9 cellular contexts compared by ENCODE assay signal in genomic region chr6:111750753-111751684, GRCh38.
DNase-seq lines count a peak whose midpoint lies in the region; ATAC-seq, FAIRE-seq and TF ChIP-seq lines count a peak whose summit lies in the region.
"Had no signal": no experiment of that assay in that cellular context is flagged by ENCODE, and none has a peak within 500 bp of the region (broad histone marks: within the 10 kb centered on the region; RNA-seq: fewer than 3 reads in every experiment).

No MANE protein-coding gene starts in this region.

- H3K36me3 ChIP-seq in HAP-1 (replicated peaks) (no peaks in the 10 kb centered on the region), endothelial cell of umbilical vein (ENCODE audit: control insufficient read depth in 2 of 2, extremely low read depth in 1 of 2, insufficient read depth in 2 of 2, low read length in 2 of 2) (no peaks in the 10 kb centered on the region), BE2C (peaks cover 10% of the 10 kb centered on the region)

- H3K79me2 ChIP-seq in endothelial cell of umbilical vein (ENCODE audit: control insufficient read depth, insufficient read depth, low read length): peaks cover 3% of the 10 kb centered on the region

- TF ChIP-seq CTCF in endothelial cell of umbilical vein (IDR thresholded peaks at IDR 0.05; ENCODE audit: extremely low read depth in 1 of 2, insufficient read depth in 1 of 2, low read depth in 1 of 2, low read length in 2 of 2) (no peak), BE2C (IDR thresholded peaks at IDR 0.05; ENCODE audit: low read depth, low read length) (no peak)

- H3K27ac Mint-ChIP-seq in T-cell: peak overlapping the region; percentile 97 to 99
- H3K27ac Mint-ChIP-seq in stimulated activated naive CD8-positive, alpha-beta T cell treated with anti-CD3 and anti-CD28 coated beads, Interleukin-15, Interleukin-2, amounts not matched to agents 100 ng/mL and 50 ng/mL, for 24 hours: peak overlapping the region; percentile 96

- intact Hi-C loops in endothelial cell of umbilical vein (cut with micrococcal nuclease): loop anchor here (1.0 kb wide), 1 partner anchor 33 kb away; no protein-coding TSS in a partner anchor

- H3K4me1 ChIP-seq in HAP-1 (peaks cover 7% of the 10 kb centered on the region; the same call in 1 of the 2 replicates), endothelial cell of umbilical vein (ENCODE audit: control insufficient read depth, extremely low read depth, insufficient read depth, low read length) (peaks cover 83% of the 10 kb centered on the region), BE2C (peaks cover 21% of the 10 kb centered on the region)
- H3K4me1 ChIP-seq: foreskin keratinocyte had no signal

- peak; percentile 91 to 98 (median 93) for ATAC-seq in T-cell (replicated peaks in 1 of 4)
- ATAC-seq: foreskin keratinocyte had no signal

- dilution Hi-C loops in endothelial cell of umbilical vein (cut with MboI; ENCODE audit: extremely low pct_ligation_motif_present, low sequenced_read_pairs): no loop called here

- H3K27me3 ChIP-seq in HAP-1 (ENCODE audit: low read depth) (no peaks in the 10 kb centered on the region), endothelial cell of umbilical vein (ENCODE audit: control insufficient read depth in 2 of 2, insufficient read depth in 2 of 2, low read length in 2 of 2) (no peaks in the 10 kb centered on the region), BE2C (no peaks in the 10 kb centered on the region)
- H3K27me3 ChIP-seq: foreskin keratinocyte had no signal

- peaks cover 74% of the 10 kb centered on the region for H3K36me3 Mint-ChIP-seq in T-cell
- H3K36me3 Mint-ChIP-seq in stimulated activated naive CD8-positive, alpha-beta T cell treated with anti-CD3 and anti-CD28 coated beads, Interleukin-15, Interleukin-2, amounts not matched to agents 100 ng/mL and 50 ng/mL, for 24 hours (ENCODE audit: low read depth): peaks cover 91% of the 10 kb centered on the region

- FAIRE-seq in GM12892 (lab: Jason Lieb, UNC): peak; percentile 88
- peak; percentile 88 for FAIRE-seq in endothelial cell of umbilical vein (lab: Jason Lieb, UNC)

- H2AFZ ChIP-seq in endothelial cell of umbilical vein (ENCODE audit: low read depth, low read length): no peak overlapping the region

- no peaks in the 10 kb centered on the region for H3K27me3 Mint-ChIP-seq in T-cell
- no peaks in the 10 kb centered on the region for H3K27me3 Mint-ChIP-seq in stimulated activated naive CD8-positive, alpha-beta T cell treated with anti-CD3 and anti-CD28 coated beads, Interleukin-15, Interleukin-2, amounts not matched to agents 100 ng/mL and 50 ng/mL, for 24 hours

- peaks cover 0 to 4% (median 0%) of the 10 kb centered on the region in 3 donors for H3K9me3 Mint-ChIP-seq in T-cell
- H3K9me3 Mint-ChIP-seq in stimulated activated naive CD8-positive, alpha-beta T cell treated with anti-CD3 and anti-CD28 coated beads, Interleukin-15, Interleukin-2, amounts not matched to agents 100 ng/mL and 50 ng/mL, for 24 hours: no peaks in the 10 kb centered on the region

- H3K4me3 Mint-ChIP-seq in T-cell: peak overlapping the region; percentile 41 to 66 (median 65)
- H3K4me3 Mint-ChIP-seq in stimulated activated naive CD8-positive, alpha-beta T cell treated with anti-CD3 and anti-CD28 coated beads, Interleukin-15, Interleukin-2, amounts not matched to agents 100 ng/mL and 50 ng/mL, for 24 hours: peak overlapping the region; percentile 57

- no peaks in the 10 kb centered on the region for H3K9me3 ChIP-seq in HAP-1
- H3K9me3 ChIP-seq in endothelial cell of umbilical vein (replicated peaks; ENCODE audit: control insufficient read depth, insufficient read depth, low read length): no peaks in the 10 kb centered on the region
- H3K9me3 ChIP-seq in BE2C: no peaks in the 10 kb centered on the region

- in situ Hi-C loops in HAP-1 (cut with MboI; ENCODE audit: low sequenced_read_pairs): no loop called here

- H4K20me1 ChIP-seq in endothelial cell of umbilical vein (replicated peaks; ENCODE audit: control insufficient read depth, extremely low read depth, insufficient read depth, low read length): no peaks in the 10 kb centered on the region

- DNase-seq in GM12892 (ENCODE audit: insufficient read length) (no peak), HAP-1 (ENCODE audit: low spot score in 2 of 2) (peak; percentile 20 to 32), T-cell (peak in 32 of 34 experiments; percentile 46 to 82 (median 68)), endothelial cell of umbilical vein (ENCODE audit: low read depth, low spot score) (peak; percentile 83), NCI-H446 (lab: John Stamatoyannopoulos, UW) (no peak), NCI-H226 (no peak), BE2C (no peak)

- H3K4me2 ChIP-seq in endothelial cell of umbilical vein (ENCODE audit: insufficient read depth, low read length): peak overlapping the region; percentile 5

- TF ChIP-seq POLR2A in GM12892 (IDR thresholded peaks at IDR 0.05; ENCODE audit: low read depth, low read length) (no peak), endothelial cell of umbilical vein (IDR thresholded peaks at IDR 0.05; ENCODE audit: low read depth, low read length) (no peak)

- peak overlapping the region; percentile 75 for H3K27ac ChIP-seq in endothelial cell of umbilical vein (ENCODE audit: insufficient read depth, low read depth, low read length)
- H3K27ac ChIP-seq: foreskin keratinocyte had no signal

- POLR2A ChIA-PET in T-cell (lab: Charles Lee): interaction anchor here (0.6 to 3.3 kb wide), 7 partner anchors 9 to 212 kb away, joined by 3 to 24 read pairs (median 5); no protein-coding TSS in a partner anchor
- POLR2A ChIA-PET in endothelial cell of umbilical vein (lab: Charles Lee): no interaction called here

- no peaks in the 10 kb centered on the region for H3K9me1 ChIP-seq in endothelial cell of umbilical vein (replicated peaks; ENCODE audit: control insufficient read depth, extremely low read depth, insufficient read depth, low read length)

- no TSS peak for BruUV-seq in endothelial cell of umbilical vein (replicated peaks; lab: Mats Ljungman, UMichigan)

- H3K4me3 ChIP-seq in HAP-1 (no peak overlapping the region), endothelial cell of umbilical vein (replicated peaks in 1 of 3; ENCODE audit: insufficient read depth in 1 of 3, low read depth in 1 of 3, low read length in 3 of 3) (no peak overlapping the region), BE2C (ENCODE audit: low read depth, low read length) (no peak overlapping the region)

- CTCF ChIA-PET in T-cell (lab: Charles Lee): interaction anchor here in 1 of 2 donors (0.5 to 0.7 kb wide), 2 partner anchors 9 to 322 kb away, joined by 3 to 9 read pairs; no protein-coding TSS in a partner anchor
- CTCF ChIA-PET in endothelial cell of umbilical vein (lab: Charles Lee): no interaction called here

- peaks cover 96 to 99% (median 98%) of the 10 kb centered on the region in 3 donors for H3K4me1 Mint-ChIP-seq in T-cell
- H3K4me1 Mint-ChIP-seq in stimulated activated naive CD8-positive, alpha-beta T cell treated with anti-CD3 and anti-CD28 coated beads, Interleukin-15, Interleukin-2, amounts not matched to agents 100 ng/mL and 50 ng/mL, for 24 hours (ENCODE audit: low read depth): peaks cover 97% of the 10 kb centered on the region

- peak overlapping the region; percentile 44 for H3K9ac ChIP-seq in endothelial cell of umbilical vein (replicated peaks; ENCODE audit: extremely low read depth, insufficient read depth, low read length)

TF ChIP-seq in endothelial cell of umbilical vein, 7 proteins besides CTCF, POLR2A, EP300 and RAD21:
- TF ChIP-seq FOS (IDR thresholded peaks at IDR 0.05; ENCODE audit: borderline replicate concordance, insufficient read depth, low read length): no peak
- TF ChIP-seq MYC (IDR thresholded peaks at IDR 0.05; ENCODE audit: low read depth, low read length): no peak
- no peak for TF ChIP-seq EZH2 (IDR thresholded peaks at IDR 0.05; ENCODE audit: borderline replicate concordance, low read depth, low read length, severe bottlenecking)
- peak; percentile 19 for TF ChIP-seq GATA2 (IDR thresholded peaks at IDR 0.05; ENCODE audit: insufficient read depth, insufficient read length, low read depth, low read length)
- TF ChIP-seq JUN (IDR thresholded peaks at IDR 0.05; ENCODE audit: borderline replicate concordance, insufficient read depth, insufficient read length, low read depth): peak; percentile 47
- TF ChIP-seq, protein P1, sequence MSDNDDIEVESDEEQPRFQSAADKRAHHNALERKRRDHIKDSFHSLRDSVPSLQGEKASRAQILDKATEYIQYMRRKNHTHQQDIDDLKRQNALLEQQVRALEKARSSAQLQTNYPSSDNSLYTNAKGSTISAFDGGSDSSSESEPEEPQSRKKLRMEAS (IDR thresholded peaks at IDR 0.05; ENCODE audit: insufficient read depth, insufficient read length): no peak
- peak; percentile 50 for TF ChIP-seq POLR2AphosphoS5 (IDR thresholded peaks at IDR 0.05; ENCODE audit: insufficient read depth, low read depth, low read length)

Comparison
In these comparisons a context has a peak if more than half of its experiments do, and no peak if none do; other contexts are left out.
1. DNase-seq: peak in HAP-1 (2 of 2), T-cell (32 of 34) and endothelial cell of umbilical vein (single experiment); none in GM12892 (single experiment), NCI-H446 (0 of 2), NCI-H226 (single experiment) and BE2C (single experiment).